ENCODE assay signal across 8 cellular contexts in the genomic region with DNA sequence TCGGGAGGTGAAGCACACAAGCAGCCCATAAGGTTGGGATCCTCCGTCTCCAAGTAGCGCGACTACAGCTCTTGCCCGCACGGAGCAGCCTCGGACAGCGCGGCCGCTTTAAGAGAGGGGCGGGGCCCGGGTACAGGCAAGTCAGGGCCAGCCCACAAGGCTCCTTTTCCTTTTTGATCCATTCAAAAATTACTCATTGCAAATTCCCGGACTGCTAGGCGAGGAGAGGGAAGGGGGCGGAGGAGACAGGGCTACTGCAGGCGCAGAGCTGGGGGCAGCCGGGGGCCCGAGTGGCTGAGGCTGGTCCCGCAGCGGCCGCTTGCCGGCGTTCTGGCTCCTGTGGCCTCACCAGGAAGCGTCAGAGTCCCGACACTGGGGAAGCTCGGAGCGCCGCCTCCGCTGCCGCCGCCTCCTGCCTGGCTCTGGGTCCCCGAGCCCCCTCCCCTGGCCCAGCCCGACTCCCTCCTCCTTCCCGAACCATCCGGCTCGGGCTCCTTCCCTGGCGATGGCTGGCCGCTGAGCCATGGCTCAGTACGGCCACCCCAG. TPM values are rescaled to one million over a fixed set of nuclear protein-coding genes. Genes with fewer than 3 reads are reported as not detected.
A peak's percentile ranks its signal among the peaks of the same experiment; 100 is the strongest.
DNase-seq lines count a peak whose midpoint lies in the region; ATAC-seq and FAIRE-seq lines count a peak whose summit lies in the region.

A gene with protein sequence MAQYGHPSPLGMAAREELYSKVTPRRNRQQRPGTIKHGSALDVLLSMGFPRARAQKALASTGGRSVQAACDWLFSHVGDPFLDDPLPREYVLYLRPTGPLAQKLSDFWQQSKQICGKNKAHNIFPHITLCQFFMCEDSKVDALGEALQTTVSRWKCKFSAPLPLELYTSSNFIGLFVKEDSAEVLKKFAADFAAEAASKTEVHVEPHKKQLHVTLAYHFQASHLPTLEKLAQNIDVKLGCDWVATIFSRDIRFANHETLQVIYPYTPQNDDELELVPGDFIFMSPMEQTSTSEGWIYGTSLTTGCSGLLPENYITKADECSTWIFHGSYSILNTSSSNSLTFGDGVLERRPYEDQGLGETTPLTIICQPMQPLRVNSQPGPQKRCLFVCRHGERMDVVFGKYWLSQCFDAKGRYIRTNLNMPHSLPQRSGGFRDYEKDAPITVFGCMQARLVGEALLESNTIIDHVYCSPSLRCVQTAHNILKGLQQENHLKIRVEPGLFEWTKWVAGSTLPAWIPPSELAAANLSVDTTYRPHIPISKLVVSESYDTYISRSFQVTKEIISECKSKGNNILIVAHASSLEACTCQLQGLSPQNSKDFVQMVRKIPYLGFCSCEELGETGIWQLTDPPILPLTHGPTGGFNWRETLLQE (plus strand): TSS at position 196 of the 546 bp plus-strand sequence. CDS start 328 bp downstream, at position 524.

- H4K91ac ChIP-seq in mesenchymal stem cell (ENCODE audit: low read length), result peak within 1 kb of the TSS; percentile 85

- H3K79me1 ChIP-seq in mesenchymal stem cell (replicated peaks; ENCODE audit: low read length, poor library complexity, severe bottlenecking), result peaks cover 2% of the 10 kb centered on the region

- FAIRE-seq in endometrium (lab: Jason Lieb, UNC), result peak; percentile 45

- H2AK5ac ChIP-seq in mesenchymal stem cell (ENCODE audit: low read length, severe bottlenecking), result peak within 1 kb of the TSS; percentile 11

- H3K36me3 ChIP-seq in mesenchymal stem cell (ENCODE audit: control insufficient read depth in 1 of 2, insufficient read depth in 2 of 2, low read depth in 1 of 2, low read length in 2 of 2), result peaks cover 0 to 2% of the 10 kb centered on the region in 2 experiments

- peak within 1 kb of the TSS; percentile 20 to 98 for H3K23ac ChIP-seq in mesenchymal stem cell (ENCODE audit: low read length in 2 of 2)

- peak within 1 kb of the TSS; percentile 98 for H2BK120ac ChIP-seq in mesenchymal stem cell (ENCODE audit: low read depth, low read length)

- peak within 1 kb of the TSS; percentile 70 to 83 for H3K4ac ChIP-seq in mesenchymal stem cell (ENCODE audit: low read depth in 1 of 2, low read length in 2 of 2)

- H3K27me3 ChIP-seq in mesenchymal stem cell (ENCODE audit: control insufficient read depth in 1 of 2, insufficient read depth in 1 of 2, low read length in 2 of 2), result peaks cover 0 to 4% of the 10 kb centered on the region in 2 experiments

- DNase-seq in AG08395 (ENCODE audit: low spot score), result peak; percentile 76
- peak; percentile 68 for DNase-seq in NOMO-1 treated with dmso at 0.1 percent for 144 hours (lab: John Stamatoyannopoulos, UW; ENCODE audit: unreplicated experiment)
- DNase-seq in activated CD8-positive, alpha-beta memory T cell treated with anti-CD3 and anti-CD28 coated beads, Interleukin-2, amount 50 U/mL, for 48 hours, result peak; percentile 84
- peak; percentile 92 for DNase-seq in mesenchymal stem cell
- peak; percentile 24 for DNase-seq in stimulated activated CD8-positive, alpha-beta memory T cell treated with anti-CD3 and anti-CD28 coated beads, Interleukin-12 subunit alpha, Interleukin-12 subunit beta, amount 100 ng/mL, for 24 hours (ENCODE audit: extremely low read depth)

- WGBS in mesenchymal stem cell, result under 1% methylated on average over 17 of the region's 39 CpGs

- H3K14ac ChIP-seq in mesenchymal stem cell (ENCODE audit: low read length in 2 of 2), result peak within 1 kb of the TSS in 1 of 2 experiments; percentile 96

- H3K18ac ChIP-seq in mesenchymal stem cell (ENCODE audit: low read depth in 1 of 2, low read length in 2 of 2), result peak within 1 kb of the TSS; percentile 86 to 98

- peak within 1 kb of the TSS; percentile 95 for H3K27ac ChIP-seq in mesenchymal stem cell (ENCODE audit: low read length, poor library complexity, severe bottlenecking)

- peak within 1 kb of the TSS; percentile 86 for H2AFZ ChIP-seq in mesenchymal stem cell (ENCODE audit: low read depth, low read length)

- peak within 1 kb of the TSS; percentile 93 to 95 for H3K4me3 ChIP-seq in mesenchymal stem cell (ENCODE audit: insufficient read depth in 1 of 2, low read depth in 1 of 2, low read length in 2 of 2)

- H2BK5ac ChIP-seq in mesenchymal stem cell (ENCODE audit: low read depth, low read length, poor library complexity, severe bottlenecking), result peak within 1 kb of the TSS; percentile 96

- peak within 1 kb of the TSS; percentile 87 to 97 for H2BK12ac ChIP-seq in mesenchymal stem cell (ENCODE audit: low read length in 2 of 2)

- H3K4me1 ChIP-seq in mesenchymal stem cell (ENCODE audit: control insufficient read depth, insufficient read depth, low read depth, low read length), result peaks cover 22% of the 10 kb centered on the region

- ATAC-seq in GM18909 (IDR thresholded peaks at IDR 0.05; ENCODE audit: poor library complexity, unreplicated experiment) (peak; percentile 81), HG03139 (IDR thresholded peaks at IDR 0.05; ENCODE audit: unreplicated experiment) (peak; percentile 66)

- H3K9ac ChIP-seq in mesenchymal stem cell (ENCODE audit: low read length), result peak within 1 kb of the TSS; percentile 91

- peak within 1 kb of the TSS; percentile 97 for H2BK15ac ChIP-seq in mesenchymal stem cell (ENCODE audit: low read depth, poor library complexity, severe bottlenecking)

- peak within 1 kb of the TSS; percentile 74 for H3K4me2 ChIP-seq in mesenchymal stem cell (ENCODE audit: low read length, poor library complexity, severe bottlenecking)

- peak within 1 kb of the TSS; percentile 80 for H4K8ac ChIP-seq in mesenchymal stem cell (ENCODE audit: low read length)

- no peaks in the 10 kb centered on the region for H3K9me3 ChIP-seq in mesenchymal stem cell (ENCODE audit: control insufficient read depth, low read length)

RNA-seq across cellular contexts. Expression of the gene that starts here (rescaled TPM):
- polyA plus RNA-seq in mesenchymal stem cell (2013, experiment 1 of 2), result 23.3 TPM
- polyA plus RNA-seq in mesenchymal stem cell (2013, experiment 2 of 2), result 25.0 TPM

Comparison
In these comparisons a context has a peak if more than half of its experiments do, and no peak if none do; other contexts are left out.
1. Peak in every context shown above with its lines: DNase-seq, ATAC-seq, H3K4me3 ChIP-seq and H3K27ac ChIP-seq.
2. DNase-seq: peak in every context shown above with its lines; median percentile 92 in mesenchymal stem cell; 84 in activated CD8-positive, alpha-beta memory T cell treated with anti-CD3 and anti-CD28 coated beads, Interleukin-2, amount 50 U/mL, for 48 hours; 76 in AG08395; 68 in NOMO-1 treated with dmso at 0.1 percent for 144 hours; 24 in stimulated activated CD8-positive, alpha-beta memory T cell treated with anti-CD3 and anti-CD28 coated beads, Interleukin-12 subunit alpha, Interleukin-12 subunit beta, amount 100 ng/mL, for 24 hours.